ENCODE assay signal across 8 cellular contexts in the genomic region with DNA sequence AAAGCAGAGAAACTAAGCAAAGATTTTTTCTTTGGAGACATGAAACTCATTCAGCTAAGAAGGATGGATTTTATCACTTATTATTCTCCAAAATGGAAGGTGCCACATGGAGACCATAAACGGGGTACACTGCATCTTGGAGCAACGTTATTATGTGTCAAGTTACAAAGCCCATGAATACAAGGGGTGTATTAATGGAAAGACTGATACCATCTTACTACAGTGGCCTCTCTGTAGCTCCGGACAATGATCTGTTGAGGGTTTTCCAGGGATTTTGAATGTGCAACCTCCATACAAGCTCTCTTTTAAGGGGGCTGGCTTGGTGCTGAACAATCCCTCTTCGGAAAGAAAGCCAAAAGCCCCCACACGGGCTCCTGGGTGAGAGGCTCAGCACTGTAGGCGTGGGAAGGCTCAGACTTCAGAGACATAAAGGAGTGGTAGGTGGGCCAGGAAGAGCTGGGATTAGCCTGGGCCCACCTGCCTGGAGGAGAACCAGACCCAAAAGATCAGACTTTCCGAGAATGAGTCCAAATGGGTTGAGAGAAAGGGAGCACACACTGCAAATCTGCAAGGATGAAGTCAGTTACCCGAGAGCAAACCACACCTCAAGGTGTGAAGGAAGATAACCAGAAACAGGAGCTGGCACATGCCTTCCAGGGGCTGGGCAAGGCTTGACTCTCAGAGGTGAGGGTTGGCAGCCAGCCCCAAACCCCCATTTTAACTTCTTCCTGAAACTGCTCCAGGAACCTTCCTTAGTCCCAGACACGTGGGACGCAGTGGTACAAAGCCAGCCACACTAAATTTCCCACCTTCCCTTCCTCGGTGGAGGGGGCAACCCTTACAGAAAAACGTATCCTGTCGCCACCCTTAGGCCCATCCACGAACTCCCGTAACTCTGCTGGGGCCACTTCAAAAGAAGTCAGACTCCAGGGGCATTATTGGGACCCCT. TPM values are rescaled to one million over a fixed set of nuclear protein-coding genes. Genes with fewer than 3 reads are reported as not detected.
DNase-seq lines count a peak whose midpoint lies in the region; ATAC-seq and TF ChIP-seq lines count a peak whose summit lies in the region.

No MANE protein-coding gene starts in this region.

- POLR2A ChIA-PET in WTC11 (lab: Charles Lee): interaction anchor here (0.8 kb wide), 1 partner anchor 487 kb away, joined by 3 read pairs; no protein-coding TSS in a partner anchor

- H3K27ac ChIP-seq in heart right ventricle (peak overlapping the region in 9 of 10 donors; percentile 85 to 94 (median 89)), sigmoid colon (peak overlapping the region; percentile 77 to 84 (median 83))

- no peak for TF ChIP-seq EP300 in sigmoid colon (IDR thresholded peaks at IDR 0.05)

- H3K27ac Mint-ChIP-seq in WTC11: no peak overlapping the region

- H3K4me3 Mint-ChIP-seq in WTC11: peak overlapping the region; percentile 83

- H3K36me3 ChIP-seq in heart right ventricle (no peaks in the 10 kb centered on the region), sigmoid colon (no peaks in the 10 kb centered on the region)

- H3K9me3 ChIP-seq in heart right ventricle (peaks cover 0 to 8% (median 0%) of the 10 kb centered on the region in 11 donors), sigmoid colon (no peaks in the 10 kb centered on the region)

- H3K4me1 ChIP-seq in heart right ventricle: peaks cover 8 to 74% (median 57%) of the 10 kb centered on the region in 9 donors
- peaks cover 0 to 48% (median 43%) of the 10 kb centered on the region in 4 donors for H3K4me1 ChIP-seq in sigmoid colon

- peaks cover 6% of the 10 kb centered on the region for H3K9me3 Mint-ChIP-seq in WTC11

- ATAC-seq in WTC11 (no peak), heart right ventricle (peak in 7 of 8 donors; percentile 14 to 41 (median 32))

- peaks cover 73% of the 10 kb centered on the region for H3K27me3 Mint-ChIP-seq in WTC11 (ENCODE audit: low read depth)

- no peak for DNase-seq in HFF-Myc (ENCODE audit: extremely low read depth, low read depth)
- no peak for DNase-seq in WTC11 (ENCODE audit: low spot score)
- no peak for DNase-seq in heart right ventricle
- DNase-seq in sigmoid colon: no peak
- DNase-seq in stimulated activated naive CD4-positive, alpha-beta T cell treated with Interleukin-2 at 50 U/mL for 16 hours (lab: John Stamatoyannopoulos, UW): no peak
- no peak for DNase-seq in stimulated activated CD4-positive, alpha-beta T cell treated with anti-CD3 and anti-CD28 coated beads, Interleukin-4, amount 100 ng/mL, for 24 hours
- DNase-seq in DMS 273 treated with DMSO at 0.1 percent for 48 hours (lab: John Stamatoyannopoulos, UW): no peak
- no peak for DNase-seq in retina

- H3K27me3 ChIP-seq in heart right ventricle (no peaks in the 10 kb centered on the region), sigmoid colon (no peaks in the 10 kb centered on the region)

- 11 to 16% methylated on average over 15 of the region's 15 CpGs for WGBS in heart right ventricle, 2 donors
- WGBS in sigmoid colon, 2 donors: 18 to 39% methylated on average over 15 of the region's 15 CpGs

- CTCF ChIA-PET in WTC11 (lab: Charles Lee): no interaction called here

- intact Hi-C loops in heart right ventricle (cut with DNase I): loop anchor here in 2 of 10 donors (5.0 kb wide), 2 partner anchors 32 to 58 kb away; no protein-coding TSS in a partner anchor
- intact Hi-C loops in sigmoid colon (cut with DNase I): loop anchor here (5.0 kb wide), 1 partner anchor 73 kb away; the partner anchor contains the start of gene ABCB9

- TF ChIP-seq POLR2A in sigmoid colon (IDR thresholded peaks at IDR 0.05): no peak

- peaks cover 49% of the 10 kb centered on the region for H3K4me1 Mint-ChIP-seq in WTC11

- TF ChIP-seq CTCF in HFF-Myc (IDR thresholded peaks at IDR 0.05; ENCODE audit: low read depth, low read length, missing control alignments) (no peak), WTC11 (IDR thresholded peaks at IDR 0.05) (no peak), heart right ventricle (IDR thresholded peaks at IDR 0.05) (peak in 3 of 9 donors; percentile 23 to 28 (median 24)), sigmoid colon (IDR thresholded peaks at IDR 0.05) (no peak)

- H3K36me3 Mint-ChIP-seq in WTC11: no peaks in the 10 kb centered on the region

- peak overlapping the region; percentile 95 for H3K4me3 ChIP-seq in HFF-Myc (replicated peaks; ENCODE audit: low read depth, low read length)
- H3K4me3 ChIP-seq in heart right ventricle: peak overlapping the region; percentile 49 to 90 (median 76)
- peak overlapping the region; percentile 65 to 97 (median 82) for H3K4me3 ChIP-seq in sigmoid colon

TF ChIP-seq in WTC11, 78 proteins besides CTCF, POLR2A, EP300 and RAD21:
- TF ChIP-seq NFE2L1 (CRISPR knock-in tag; IDR thresholded peaks at IDR 0.05) (no peak), TCF7 (CRISPR knock-in tag; IDR thresholded peaks at IDR 0.05; ENCODE audit: low read depth) (no peak), ZNF425 (CRISPR knock-in tag; conservative IDR thresholded peaks at IDR 0.05) (no peak), GABPB1 (CRISPR knock-in tag; IDR thresholded peaks at IDR 0.05) (no peak), ZNF263 (CRISPR knock-in tag; IDR thresholded peaks at IDR 0.05; ENCODE audit: low read depth) (no peak), EMX1 (CRISPR knock-in tag; IDR thresholded peaks at IDR 0.05) (no peak), SMAD4 (CRISPR knock-in tag; IDR thresholded peaks at IDR 0.05) (no peak), SMAD3 (CRISPR knock-in tag; IDR thresholded peaks at IDR 0.05; ENCODE audit: borderline replicate concordance) (no peak), SOX15 (CRISPR knock-in tag; IDR thresholded peaks at IDR 0.05) (no peak), TP53 (CRISPR knock-in tag; IDR thresholded peaks at IDR 0.05) (no peak)
- TF ChIP-seq, protein P1, sequence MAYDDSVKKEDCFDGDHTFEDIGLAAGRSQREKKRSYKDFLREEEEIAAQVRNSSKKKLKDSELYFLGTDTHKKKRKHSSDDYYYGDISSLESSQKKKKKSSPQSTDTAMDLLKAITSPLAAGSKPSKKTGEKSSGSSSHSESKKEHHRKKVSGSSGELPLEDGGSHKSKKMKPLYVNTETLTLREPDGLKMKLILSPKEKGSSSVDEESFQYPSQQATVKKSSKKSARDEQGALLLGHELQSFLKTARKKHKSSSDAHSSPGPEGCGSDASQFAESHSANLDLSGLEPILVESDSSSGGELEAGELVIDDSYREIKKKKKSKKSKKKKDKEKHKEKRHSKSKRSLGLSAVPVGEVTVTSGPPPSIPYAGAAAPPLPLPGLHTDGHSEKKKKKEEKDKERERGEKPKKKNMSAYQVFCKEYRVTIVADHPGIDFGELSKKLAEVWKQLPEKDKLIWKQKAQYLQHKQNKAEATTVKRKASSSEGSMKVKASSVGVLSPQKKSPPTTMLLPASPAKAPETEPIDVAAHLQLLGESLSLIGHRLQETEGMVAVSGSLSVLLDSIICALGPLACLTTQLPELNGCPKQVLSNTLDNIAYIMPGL (CRISPR knock-in tag; IDR thresholded peaks at IDR 0.05): no peak

RNA-seq across cellular contexts. Expression of gene VPS37B, which starts 1.5 kb away (rescaled TPM):
- total RNA-seq in WTC11 (2021) (10.4 to 18.1 TPM (median 11.4 TPM) in 3 replicates), heart right ventricle (10 to 100 TPM; 17.6 to 33.2 (median 19.8) TPM), sigmoid colon (10 to 100 TPM in 3 of 4 donors, 1 to 10 TPM in 1; 8.6 to 17.2 (median 15.3) TPM)
- polyA plus RNA-seq in heart right ventricle (10 to 100 TPM; 16.4 to 26.7 TPM), sigmoid colon (10 to 100 TPM; 53.2 to 64.7 (median 54.1) TPM)

RNA-seq across cellular contexts. Expression of gene HIP1R, which starts 59.2 kb away (rescaled TPM):
- total RNA-seq in WTC11 (2021): 22.8 to 45.2 TPM (median 26.8 TPM) in 3 replicates
- total RNA-seq in heart right ventricle: 10 to 100 TPM; 13.7 to 26.4 (median 17.5) TPM
- polyA plus RNA-seq in heart right ventricle: 10 to 100 TPM; 25.9 to 37.7 TPM
- total RNA-seq in sigmoid colon: 10 to 100 TPM in 1 of 4 donors, 1 to 10 TPM in 3; 4.2 to 15.2 (median 5.5) TPM
- polyA plus RNA-seq in sigmoid colon: 10 to 100 TPM; 21.5 to 77.4 (median 24.6) TPM
